ENCODE assay signal across 23 cellular contexts in the genomic region with DNA sequence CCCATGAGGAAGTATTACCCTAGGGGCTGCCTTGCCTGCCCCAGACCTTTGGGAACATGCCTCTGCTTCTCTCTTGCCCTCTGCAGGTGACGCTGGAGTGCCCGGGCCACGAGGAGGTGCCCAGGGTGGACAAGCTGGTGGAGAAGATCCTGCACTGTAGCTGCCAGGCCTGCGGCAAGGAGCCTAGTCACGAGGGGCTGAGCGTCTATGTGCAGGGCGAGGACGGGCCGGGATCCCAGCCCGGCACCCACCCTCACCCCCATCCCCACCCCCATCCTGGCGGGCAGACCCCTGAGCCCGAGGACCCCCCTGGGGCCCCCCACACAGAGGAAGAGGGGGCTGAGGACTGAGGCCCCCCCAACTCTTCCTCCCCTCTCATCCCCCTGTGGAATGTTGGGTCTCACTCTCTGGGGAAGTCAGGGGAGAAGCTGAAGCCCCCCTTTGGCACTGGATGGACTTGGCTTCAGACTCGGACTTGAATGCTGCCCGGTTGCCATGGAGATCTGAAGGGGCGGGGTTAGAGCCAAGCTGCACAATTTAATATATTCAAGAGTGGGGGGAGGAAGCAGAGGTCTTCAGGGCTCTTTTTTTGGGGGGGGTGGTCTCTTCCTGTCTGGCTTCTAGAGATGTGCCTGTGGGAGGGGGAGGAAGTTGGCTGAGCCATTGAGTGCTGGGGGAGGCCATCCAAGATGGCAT. TPM values are rescaled to one million over a fixed set of nuclear protein-coding genes. Genes with fewer than 3 reads are reported as not detected.
"Had no signal": no experiment of that assay in that cellular context is flagged by ENCODE, and none has a peak within 500 bp of the region (broad histone marks: within the 10 kb centered on the region; RNA-seq: fewer than 3 reads in every experiment).

No MANE protein-coding gene starts in this region.

- H3K36me3 ChIP-seq: ovary had no signal

- H3K36me3 Mint-ChIP-seq: activated naive CD4-positive, alpha-beta T cell treated with anti-CD3 and anti-CD28 coated beads, Interleukin-2, amount 10 ng/mL, durations not matched to agents 7 days and 5 days had no signal

- ATAC-seq: activated naive CD8-positive, alpha-beta T cell treated with anti-CD3 and anti-CD28 coated beads, Interleukin-2, amount 50 U/mL, for 24 hours; activated T-cell treated with anti-CD3 and anti-CD28 coated beads, Interleukin-2, amount 50 U/mL, for 4 hours; heart right ventricle; psoas muscle; right cardiac atrium had no signal

- H3K4me3 ChIP-seq: heart right ventricle, left ventricle myocardium inferior, ovary, psoas muscle, stomach had no signal

- H3K9me3 Mint-ChIP-seq: activated naive CD4-positive, alpha-beta T cell treated with anti-CD3 and anti-CD28 coated beads, Interleukin-2, amount 10 ng/mL, durations not matched to agents 7 days and 5 days; activated naive CD8-positive, alpha-beta T cell treated with anti-CD3 and anti-CD28 coated beads, Interleukin-2, amount 50 U/mL, for 24 hours; activated T-cell treated with anti-CD3 and anti-CD28 coated beads, Interleukin-2, amount 50 U/mL, for 4 hours; neural crest cell had no signal

- H3K27ac Mint-ChIP-seq: activated naive CD4-positive, alpha-beta T cell treated with anti-CD3 and anti-CD28 coated beads, Interleukin-2, amount 10 ng/mL, durations not matched to agents 7 days and 5 days; activated naive CD8-positive, alpha-beta T cell treated with anti-CD3 and anti-CD28 coated beads, Interleukin-2, amount 50 U/mL, for 24 hours had no signal

- H3K27me3 ChIP-seq: brain microvascular endothelial cell, ovary had no signal

- H3K27ac ChIP-seq: brain microvascular endothelial cell, heart right ventricle, left ventricle myocardium inferior, ovary, psoas muscle had no signal

- H3K9me3 ChIP-seq: heart right ventricle, left ventricle myocardium inferior, ovary, psoas muscle, stomach had no signal

- H3K4me1 ChIP-seq: psoas muscle had no signal

- DNase-seq: activated CD4-positive, alpha-beta T cell treated with anti-CD3 and anti-CD28 coated beads, Interleukin-2, amount 50 U/mL, for 1 hour; activated CD8-positive, alpha-beta memory T cell treated with anti-CD3 and anti-CD28 coated beads, Interleukin-2, amount 50 U/mL, for 4 hours; activated effector memory CD4-positive, alpha-beta T cell treated with Interleukin-2 at 50 U/mL for 16 hours; activated naive CD4-positive, alpha-beta T cell treated with anti-CD3 and anti-CD28 coated beads, Interleukin-2, amount 10 ng/mL, durations not matched to agents 7 days and 5 days; activated naive CD8-positive, alpha-beta T cell treated with anti-CD3 and anti-CD28 coated beads, Interleukin-2, amount 50 U/mL, for 24 hours; activated T-cell treated with anti-CD3 and anti-CD28 coated beads, Interleukin-2, amount 50 U/mL, for 4 hours; aorta; brain microvascular endothelial cell; central memory CD4-positive, alpha-beta T cell; foreskin melanocyte; heart right ventricle; left ventricle myocardium inferior; stimulated activated CD4-positive, alpha-beta T cell treated with anti-CD3 and anti-CD28 coated beads, Interleukin-4, amount 100 ng/mL, for 1 hour; stomach; T1000; trophoblast cell had no signal

- H3K4me3 Mint-ChIP-seq: activated naive CD4-positive, alpha-beta T cell treated with anti-CD3 and anti-CD28 coated beads, Interleukin-2, amount 10 ng/mL, durations not matched to agents 7 days and 5 days; activated naive CD8-positive, alpha-beta T cell treated with anti-CD3 and anti-CD28 coated beads, Interleukin-2, amount 50 U/mL, for 24 hours; activated T-cell treated with anti-CD3 and anti-CD28 coated beads, Interleukin-2, amount 50 U/mL, for 4 hours; neural crest cell had no signal

RNA-seq across cellular contexts. Expression of a gene that starts 7.7 kb away (rescaled TPM):
- total RNA-seq: epithelial cell of proximal tubule, heart right ventricle, kidney epithelial cell, left ventricle myocardium inferior, neural crest cell, ovary, psoas muscle, right cardiac atrium, skeletal muscle tissue, stomach had no signal
- polyA plus RNA-seq: aorta, heart right ventricle, ovary, psoas muscle, right cardiac atrium, stomach had no signal
